In the genomic region with DNA sequence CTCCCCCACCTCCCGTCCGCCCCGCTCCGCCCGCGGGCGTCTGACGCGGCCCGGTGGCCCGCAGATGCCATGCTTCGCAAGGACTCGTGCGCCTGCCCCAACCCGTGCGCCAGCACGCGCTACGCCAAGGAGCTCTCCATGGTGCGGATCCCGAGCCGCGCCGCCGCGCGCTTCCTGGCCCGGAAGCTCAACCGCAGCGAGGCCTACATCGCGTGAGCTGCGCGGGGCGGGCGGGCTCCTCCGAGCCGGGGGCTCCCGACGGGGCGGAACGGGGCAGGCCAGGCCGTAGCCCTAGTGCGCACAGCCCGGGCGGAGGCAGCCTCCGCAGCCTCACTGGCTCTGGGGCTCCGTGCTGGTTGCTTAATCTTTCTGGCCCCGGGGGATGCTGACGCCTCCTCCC, we compare ENCODE assay signal across 9 cellular contexts. TPM values are rescaled to one million over a fixed set of nuclear protein-coding genes. Genes with fewer than 3 reads are reported as not detected.
DNase-seq lines count a peak whose midpoint lies in the region; ATAC-seq, FAIRE-seq and TF ChIP-seq lines count a peak whose summit lies in the region.
"Had no signal": no experiment of that assay in that cellular context is flagged by ENCODE, and none has a peak within 500 bp of the region (broad histone marks: within the 10 kb centered on the region; RNA-seq: fewer than 3 reads in every experiment).

No MANE protein-coding gene starts in this region.

- DNase-seq in CD4-positive, alpha-beta T cell = peak; percentile 23 to 64 (median 46)
- DNase-seq in T-helper 1 cell = peak in 3 of 5 donors; percentile 42 to 57 (median 57)
- no peak for DNase-seq in GM12878 (ENCODE audit: low read depth, low spot score)
- DNase-seq in keratinocyte (ENCODE audit: low read depth, low spot score) = no peak
- DNase-seq in stimulated activated CD8-positive, alpha-beta memory T cell treated with anti-CD3 and anti-CD28 coated beads, Interleukin-12 subunit alpha, Interleukin-12 subunit beta, amount 100 ng/mL, for 24 hours (ENCODE audit: extremely low read depth) = peak; percentile 20
- no peak for DNase-seq in NCI-H187 (lab: John Stamatoyannopoulos, UW)
- DNase-seq in occipital lobe (lab: John Stamatoyannopoulos, UW) = no peak

- ATAC-seq in CD4-positive, alpha-beta T cell (ENCODE audit: poor library complexity) = peak; percentile 95
- ATAC-seq in GM12878 = peak; percentile 50
- ATAC-seq in GM21825 (IDR thresholded peaks at IDR 0.05; ENCODE audit: unreplicated experiment) = no peak

- H3K27me3 ChIP-seq in CD4-positive, alpha-beta T cell (ENCODE audit: control insufficient read depth, insufficient read depth, low read length) = no peaks in the 10 kb centered on the region
- no peaks in the 10 kb centered on the region; a peak in 1 of 4 replicates for H3K27me3 ChIP-seq in GM12878 (replicated peaks in 1 of 2; ENCODE audit: control insufficient read depth in 2 of 2, insufficient read depth in 2 of 2, low read length in 1 of 2)
- peaks cover 4% of the 10 kb centered on the region for H3K27me3 ChIP-seq in keratinocyte (ENCODE audit: control insufficient read depth, extremely low read depth, insufficient read depth, low read length)

- 22% methylated on average over 32 of the region's 50 CpGs for WGBS in GM12878 (ENCODE audit: insufficient coverage, insufficient replicate concordance, low lambda C conversion rate, missing lambda C conversion rate)

- dilution Hi-C loops in keratinocyte (cut with MboI; ENCODE audit: extremely low pct_ligation_motif_present, low sequenced_read_pairs) = no loop called here

- TF ChIP-seq EP300 in GM12878 (IDR thresholded peaks at IDR 0.05; ENCODE audit: borderline replicate concordance in 1 of 2, control insufficient read depth in 1 of 2, low read depth in 2 of 2, low read length in 2 of 2) = no peak

- peaks cover 12% of the 10 kb centered on the region for H3K4me1 Mint-ChIP-seq in CD4-positive, alpha-beta T cell (ENCODE audit: low read depth)

- RAD21 ChIA-PET in GM12878 (lab: Charles Lee; ENCODE audit: unreplicated experiment) = no interaction called here

- POLR2A ChIA-PET in CD4-positive, alpha-beta T cell (lab: Charles Lee) = interaction anchor here (0.6 to 1.3 kb wide), 5 partner anchors 9 to 32 kb away, joined by 3 to 5 read pairs (median 4); partner anchors contain the start of genes ABCB8, FASTK and SLC4A2
- POLR2A ChIA-PET in GM12878 (lab: Charles Lee) = no interaction called here

- H3K79me2 ChIP-seq in GM12878 (ENCODE audit: control insufficient read depth, insufficient read depth, low read length) (no peaks in the 10 kb centered on the region), keratinocyte (ENCODE audit: control insufficient read depth, insufficient read depth, low read length) (no peaks in the 10 kb centered on the region)

- H3K9me1 ChIP-seq in keratinocyte (ENCODE audit: control insufficient read depth, extremely low read depth, insufficient read depth, low read length) = no peaks in the 10 kb centered on the region

- intact Hi-C loops in CD4-positive, alpha-beta T cell (cut with DNase I, micrococcal nuclease) = loop anchor here in 1 of 2 experiments (10.0 kb wide), 1 partner anchor 1336 kb away; a partner anchor contains a TSS
- intact Hi-C loops in GM12878 (cut with micrococcal nuclease; ENCODE audit: unreplicated experiment) = no loop called here

- H3K4me1 ChIP-seq in GM12878 (ENCODE audit: control insufficient read depth, insufficient read depth, low read length) = no peaks in the 10 kb centered on the region
- peaks cover 3% of the 10 kb centered on the region for H3K4me1 ChIP-seq in keratinocyte (ENCODE audit: control insufficient read depth, extremely low read depth, insufficient read depth, low read length)

- in situ Hi-C loops in GM12878 (cut with MboI) = no loop called here

- no peaks in the 10 kb centered on the region for H3K36me3 Mint-ChIP-seq in CD4-positive, alpha-beta T cell (ENCODE audit: low read depth)
- H3K36me3 Mint-ChIP-seq: activated naive CD4-positive, alpha-beta T cell treated with anti-CD3 and anti-CD28 coated beads, Interleukin-2, amount 50 U/mL, for 24 hours had no signal

- no peak overlapping the region for H3K9ac ChIP-seq in GM12878 (ENCODE audit: control insufficient read depth, insufficient read depth, low read length)
- no peak overlapping the region for H3K9ac ChIP-seq in keratinocyte (ENCODE audit: control insufficient read depth, extremely low read depth, insufficient read depth, low read length)

- BruUV-seq in GM12878 (replicated peaks; lab: Mats Ljungman, UMichigan) = no TSS peak

- CTCF ChIA-PET in CD4-positive, alpha-beta T cell (lab: Charles Lee) = interaction anchor here (0.6 to 1.6 kb wide), 4 partner anchors 19 to 44 kb away, joined by 3 to 4 read pairs (median 4); partner anchors contain the start of gene ABCB8
- CTCF ChIA-PET in GM12878 (lab: Yijun Ruan, JAX) = no interaction called here

- H3K27ac Mint-ChIP-seq in CD4-positive, alpha-beta T cell = no peak overlapping the region
- H3K27ac Mint-ChIP-seq: activated naive CD4-positive, alpha-beta T cell treated with anti-CD3 and anti-CD28 coated beads, Interleukin-2, amount 50 U/mL, for 24 hours had no signal

- TF ChIP-seq RAD21 in GM12878 (IDR thresholded peaks at IDR 0.05; ENCODE audit: insufficient read depth, low read depth, low read length) = no peak

- no peak for TF ChIP-seq POLR2A in GM12878 (IDR thresholded peaks at IDR 0.05; ENCODE audit: low read depth, low read length)

- H3K9me3 Mint-ChIP-seq in CD4-positive, alpha-beta T cell = no peaks in the 10 kb centered on the region
- H3K9me3 Mint-ChIP-seq: activated naive CD4-positive, alpha-beta T cell treated with anti-CD3 and anti-CD28 coated beads, Interleukin-2, amount 50 U/mL, for 24 hours had no signal

- no peak overlapping the region for H2AFZ ChIP-seq in GM12878 (ENCODE audit: control insufficient read depth, low read depth, low read length)
- no peak overlapping the region for H2AFZ ChIP-seq in keratinocyte (ENCODE audit: control insufficient read depth, low read length)

- FAIRE-seq in GM12878 (lab: Jason Lieb, UNC) (no peak), keratinocyte (lab: Jason Lieb, UNC) (no peak)

- H4K20me1 ChIP-seq in GM12878 (ENCODE audit: control insufficient read depth, insufficient read depth) (no peaks in the 10 kb centered on the region), keratinocyte (ENCODE audit: control insufficient read depth, extremely low read depth, insufficient read depth, low read length) (no peaks in the 10 kb centered on the region)

- TF ChIP-seq CTCF in CD4-positive, alpha-beta T cell (IDR thresholded peaks at IDR 0.05) = no peak
- TF ChIP-seq CTCF in GM12878 (IDR thresholded peaks at IDR 0.05 in 2 of 3, conservative IDR thresholded peaks at IDR 0.05 in 1 of 3; ENCODE audit: control insufficient read depth in 2 of 3, extremely low read depth in 1 of 3, insufficient read depth in 1 of 3, low read depth in 3 of 3, low read length in 3 of 3) (no peak), keratinocyte (optimal IDR thresholded peaks at IDR 0.05 in 1 of 3, IDR thresholded peaks at IDR 0.05 in 1 of 3, conservative IDR thresholded peaks at IDR 0.05 in 1 of 3; ENCODE audit: extremely low read depth in 1 of 3, insufficient read depth in 2 of 3, low read length in 3 of 3) (no peak)

- no peaks in the 10 kb centered on the region for H3K27me3 Mint-ChIP-seq in CD4-positive, alpha-beta T cell
- H3K27me3 Mint-ChIP-seq: activated naive CD4-positive, alpha-beta T cell treated with anti-CD3 and anti-CD28 coated beads, Interleukin-2, amount 50 U/mL, for 24 hours had no signal

- H3K36me3 ChIP-seq in GM12878 (ENCODE audit: control insufficient read depth in 2 of 2, insufficient read depth in 2 of 2, low read length in 1 of 2) = no peaks in the 10 kb centered on the region
- peaks cover 3 to 7% of the 10 kb centered on the region in 2 experiments for H3K36me3 ChIP-seq in keratinocyte (ENCODE audit: control insufficient read depth in 2 of 2, extremely low read depth in 1 of 2, insufficient read depth in 2 of 2, low read length in 2 of 2)

- SMC1A ChIA-PET in GM12878 (lab: Charles Lee; ENCODE audit: uncharacterized antibody, unreplicated experiment) = no interaction called here

- H3K27ac ChIP-seq in CD4-positive, alpha-beta T cell (ENCODE audit: low read depth, low read length) = no peak overlapping the region
- H3K27ac ChIP-seq in GM12878 (ENCODE audit: control insufficient read depth, insufficient read depth) = no peak overlapping the region
- H3K27ac ChIP-seq in keratinocyte (ENCODE audit: control insufficient read depth, insufficient read depth, low read length) = no peak overlapping the region

- no peaks in the 10 kb centered on the region for H3K9me3 ChIP-seq in CD4-positive, alpha-beta T cell (ENCODE audit: control insufficient read depth, low read length)
- H3K9me3 ChIP-seq in GM12878 (replicated peaks; ENCODE audit: control insufficient read depth, insufficient read depth, low read length) = no peaks in the 10 kb centered on the region
- H3K9me3 ChIP-seq in keratinocyte (ENCODE audit: control insufficient read depth, low read depth, low read length) = no peaks in the 10 kb centered on the region

- H3K4me3 ChIP-seq in GM12878 (no peak overlapping the region), keratinocyte (ENCODE audit: control insufficient read depth in 2 of 3, extremely low read depth in 1 of 3, insufficient read depth in 2 of 3, low read depth in 1 of 3, low read length in 3 of 3) (peak overlapping the region in 1 of 3 experiments; percentile 27)

- no peak overlapping the region for H3K4me2 ChIP-seq in GM12878 (ENCODE audit: control insufficient read depth, insufficient read depth)
- H3K4me2 ChIP-seq in keratinocyte (ENCODE audit: control insufficient read depth, extremely low read depth, insufficient read depth, low read depth, low read length) = peak overlapping the region; percentile 16

- no peak overlapping the region for H3K4me3 Mint-ChIP-seq in CD4-positive, alpha-beta T cell
- H3K4me3 Mint-ChIP-seq: activated naive CD4-positive, alpha-beta T cell treated with anti-CD3 and anti-CD28 coated beads, Interleukin-2, amount 50 U/mL, for 24 hours had no signal

RNA-seq across cellular contexts. Expression of gene ASIC3, which starts 2.8 kb away (rescaled TPM):
- 10 to 100 TPM; 13.8 to 15.2 TPM for total RNA-seq in CD4-positive, alpha-beta T cell
- total RNA-seq in GM12878 (2013; cell fraction: nucleolus; rRNA removed) = 2.0 and 2.2 TPM in 2 replicates
- 0.16 TPM in 1 of 2 replicates, not detected in the other for total RNA-seq in GM12878 (2014; rRNA removed)
- 0.51 TPM in 1 of 2 replicates, not detected in the other for total RNA-seq in GM12878 (2014; rRNA removed; fragmentation: Illumina TruSeq; extraction: Trizol)
- total RNA-seq in GM12878 (2021) = 1.0 and 1.5 TPM in 2 replicates
- polyA plus RNA-seq in GM12878 (2011; ENCODE audit: low read depth) = 0.13 TPM
- polyA plus RNA-seq in GM12878 (2011; rRNA removed) = 0.07 and 0.09 TPM in 2 replicates
- 0.09 and 0.15 TPM in 2 replicates for polyA plus RNA-seq in GM12878 (2011; cell fraction: cytosol; rRNA removed)
- 1.3 and 1.9 TPM in 2 replicates for polyA plus RNA-seq in GM12878 (2011; cell fraction: nucleus; rRNA removed)
- 1.6 and 1.8 TPM in 2 replicates for polyA plus RNA-seq in GM12878 (2012)
- 0.47 TPM in 1 of 2 replicates, not detected in the other for polyA plus RNA-seq in GM12878 (2014; fragmentation: Illumina TruSeq; extraction: Trizol)
- polyA plus RNA-seq in GM12878 (2014; fragmentation: Nextera tagmentation; extraction: Ambion mirVana) = not detected
- polyA plus RNA-seq in GM12878 (2014; rRNA removed) = 0.55 and 1.4 TPM in 2 replicates
- under 1 TPM; 0.24 to 0.40 TPM for polyA plus RNA-seq in GM12878 (2016; fragmentation: Nextera tagmentation; extraction: Ambion mirVana)
- polyA minus RNA-seq in GM12878 (2011; rRNA and poly(A)+ RNA removed) = not detected in 2 replicates
- polyA minus RNA-seq in GM12878 (2011; cell fraction: cytosol; rRNA and poly(A)+ RNA removed) = not detected in 2 replicates
- 0.24 and 0.48 TPM in 2 replicates for polyA minus RNA-seq in GM12878 (2011; cell fraction: nucleus; rRNA and poly(A)+ RNA removed)
- polyA plus RNA-seq in keratinocyte = 0.24 to 0.97 TPM (median 0.35 TPM) in 3 replicates
- 0.69 TPM for polyA plus RNA-seq in keratinocyte (2011; ENCODE audit: low read depth)
- 0.29 and 0.60 TPM in 2 replicates for polyA plus RNA-seq in keratinocyte (2011; cell fraction: cytosol; rRNA removed)
- polyA plus RNA-seq in keratinocyte (2011; cell fraction: nucleus; rRNA removed) = 6.0 and 9.8 TPM in 2 replicates
- polyA plus RNA-seq in keratinocyte (2012; ENCODE audit: low replicate concordance) = 0.92 and 4.3 TPM in 2 replicates
- polyA minus RNA-seq in keratinocyte = 0.79 to 1.2 TPM in 2 of 3 replicates, not detected in the other
- not detected for polyA minus RNA-seq in keratinocyte (2011; cell fraction: cytosol; rRNA and poly(A)+ RNA removed)
- 2.3 and 4.3 TPM in 2 replicates for polyA minus RNA-seq in keratinocyte (2011; cell fraction: nucleus; rRNA and poly(A)+ RNA removed)
- total RNA-seq in occipital lobe = 0.62 TPM

RNA-seq across cellular contexts. Expression of gene CDK5, which starts 6.6 kb away (rescaled TPM):
- total RNA-seq in CD4-positive, alpha-beta T cell = 1 to 10 TPM; 3.1 to 3.5 TPM
- total RNA-seq in GM12878 (2013; cell fraction: nucleolus; rRNA removed) = 7.9 and 9.3 TPM in 2 replicates
- total RNA-seq in GM12878 (2014; rRNA removed) = 25.9 and 30.3 TPM in 2 replicates
- 18.2 and 19.4 TPM in 2 replicates for total RNA-seq in GM12878 (2014; rRNA removed; fragmentation: Illumina TruSeq; extraction: Trizol)
- total RNA-seq in GM12878 (2021) = 19.1 and 19.7 TPM in 2 replicates
- 6.6 TPM for polyA plus RNA-seq in GM12878 (2011; ENCODE audit: low read depth)
- polyA plus RNA-seq in GM12878 (2011; rRNA removed) = 20.2 and 24.5 TPM in 2 replicates
- 39.7 and 49.3 TPM in 2 replicates for polyA plus RNA-seq in GM12878 (2011; cell fraction: cytosol; rRNA removed)
- 31.1 TPM in 2 replicates for polyA plus RNA-seq in GM12878 (2011; cell fraction: nucleus; rRNA removed)
- polyA plus RNA-seq in GM12878 (2012) = 11.1 and 12.6 TPM in 2 replicates
- 13.9 and 19.4 TPM in 2 replicates for polyA plus RNA-seq in GM12878 (2014; fragmentation: Illumina TruSeq; extraction: Trizol)
- polyA plus RNA-seq in GM12878 (2014; fragmentation: Nextera tagmentation; extraction: Ambion mirVana) = 1 to 10 TPM; 1.5 to 8.1 TPM
- 23.5 and 27.6 TPM in 2 replicates for polyA plus RNA-seq in GM12878 (2014; rRNA removed)
- 10 to 100 TPM; 33.1 to 33.4 TPM for polyA plus RNA-seq in GM12878 (2016; fragmentation: Nextera tagmentation; extraction: Ambion mirVana)
- polyA minus RNA-seq in GM12878 (2011; rRNA and poly(A)+ RNA removed) = 24.7 and 28.3 TPM in 2 replicates
- 7.6 and 12.2 TPM in 2 replicates for polyA minus RNA-seq in GM12878 (2011; cell fraction: cytosol; rRNA and poly(A)+ RNA removed)
- polyA minus RNA-seq in GM12878 (2011; cell fraction: nucleus; rRNA and poly(A)+ RNA removed) = 13.7 and 18.2 TPM in 2 replicates
- polyA plus RNA-seq in keratinocyte = 19.3 to 26.3 TPM (median 22.8 TPM) in 3 replicates
- polyA plus RNA-seq in keratinocyte (2011; ENCODE audit: low read depth) = 3.8 TPM
- polyA plus RNA-seq in keratinocyte (2011; cell fraction: cytosol; rRNA removed) = 20.2 and 28.1 TPM in 2 replicates
- polyA plus RNA-seq in keratinocyte (2011; cell fraction: nucleus; rRNA removed) = 13.9 and 16.9 TPM in 2 replicates
- 11.2 and 16.9 TPM in 2 replicates for polyA plus RNA-seq in keratinocyte (2012; ENCODE audit: low replicate concordance)
- polyA minus RNA-seq in keratinocyte = 16.2 to 31.8 TPM (median 29.6 TPM) in 3 replicates
- polyA minus RNA-seq in keratinocyte (2011; cell fraction: cytosol; rRNA and poly(A)+ RNA removed) = 15.9 TPM
- polyA minus RNA-seq in keratinocyte (2011; cell fraction: nucleus; rRNA and poly(A)+ RNA removed) = 6.0 and 14.3 TPM in 2 replicates
- total RNA-seq in occipital lobe = 37.3 TPM

RNA-seq across cellular contexts. Expression of gene SLC4A2, which starts 8.3 kb away (rescaled TPM):
- total RNA-seq in CD4-positive, alpha-beta T cell = 10 to 100 TPM; 27.1 to 31.4 TPM
- total RNA-seq in GM12878 (2013; cell fraction: nucleolus; rRNA removed) = 37.3 and 42.1 TPM in 2 replicates
- total RNA-seq in GM12878 (2014; rRNA removed) (50.7 and 51.0 TPM in 2 replicates), GM12878 (2014; rRNA removed; fragmentation: Illumina TruSeq; extraction: Trizol) (15.6 and 17.4 TPM in 2 replicates), GM12878 (2021) (69.1 and 78.6 TPM in 2 replicates), occipital lobe (13.7 TPM)
- 14.2 TPM for polyA plus RNA-seq in GM12878 (2011; ENCODE audit: low read depth)
- polyA plus RNA-seq in GM12878 (2011; rRNA removed) (10.8 and 25.8 TPM in 2 replicates), GM12878 (2014; fragmentation: Illumina TruSeq; extraction: Trizol) (2.9 and 21.9 TPM in 2 replicates), GM12878 (2014; fragmentation: Nextera tagmentation; extraction: Ambion mirVana) (10 to 100 TPM in 1 of 2 experiments, 1 to 10 TPM in 1; 2.7 to 12.1 TPM), GM12878 (2014; rRNA removed) (63.8 and 68.7 TPM in 2 replicates), GM12878 (2016; fragmentation: Nextera tagmentation; extraction: Ambion mirVana) (10 to 100 TPM; 34.4 to 38.9 TPM), keratinocyte (33.8 to 49.5 TPM (median 45.7 TPM) in 3 replicates)
- polyA plus RNA-seq in GM12878 (2011; cell fraction: cytosol; rRNA removed) = 32.2 and 35.6 TPM in 2 replicates
- polyA plus RNA-seq in GM12878 (2011; cell fraction: nucleus; rRNA removed) = 168 and 199 TPM in 2 replicates
- 46.6 and 51.1 TPM in 2 replicates for polyA plus RNA-seq in GM12878 (2012)
- polyA minus RNA-seq in GM12878 (2011; rRNA and poly(A)+ RNA removed) = 10.8 and 27.9 TPM in 2 replicates
- 10.4 and 11.4 TPM in 2 replicates for polyA minus RNA-seq in GM12878 (2011; cell fraction: cytosol; rRNA and poly(A)+ RNA removed)
- polyA minus RNA-seq in GM12878 (2011; cell fraction: nucleus; rRNA and poly(A)+ RNA removed) = 46.8 and 68.3 TPM in 2 replicates
- polyA plus RNA-seq in keratinocyte (2011; ENCODE audit: low read depth) = 6.7 TPM
- polyA plus RNA-seq in keratinocyte (2011; cell fraction: cytosol; rRNA removed) = 15.6 and 34.0 TPM in 2 replicates
- 105 and 130 TPM in 2 replicates for polyA plus RNA-seq in keratinocyte (2011; cell fraction: nucleus; rRNA removed)
- 37.6 and 80.4 TPM in 2 replicates for polyA plus RNA-seq in keratinocyte (2012; ENCODE audit: low replicate concordance)
- 32.3 to 150 TPM (median 64.9 TPM) in 3 replicates for polyA minus RNA-seq in keratinocyte
- 40.5 TPM for polyA minus RNA-seq in keratinocyte (2011; cell fraction: cytosol; rRNA and poly(A)+ RNA removed)
- polyA minus RNA-seq in keratinocyte (2011; cell fraction: nucleus; rRNA and poly(A)+ RNA removed) = 56.5 and 72.0 TPM in 2 replicates

RNA-seq across cellular contexts. Expression of gene ABCB8, which starts 22.9 kb away (rescaled TPM):
- 10 to 100 TPM; 57.0 to 62.2 TPM for total RNA-seq in CD4-positive, alpha-beta T cell
- total RNA-seq in GM12878 (2013; cell fraction: nucleolus; rRNA removed) = 46.2 and 58.1 TPM in 2 replicates
- 26.3 and 27.4 TPM in 2 replicates for total RNA-seq in GM12878 (2014; rRNA removed)
- 9.1 and 10.8 TPM in 2 replicates for total RNA-seq in GM12878 (2014; rRNA removed; fragmentation: Illumina TruSeq; extraction: Trizol)
- total RNA-seq in GM12878 (2021) = 30.6 and 34.7 TPM in 2 replicates
- polyA plus RNA-seq in GM12878 (2011; ENCODE audit: low read depth) = 5.0 TPM
- polyA plus RNA-seq in GM12878 (2011; rRNA removed) = 3.8 and 9.6 TPM in 2 replicates
- polyA plus RNA-seq in GM12878 (2011; cell fraction: cytosol; rRNA removed) = 16.5 and 21.4 TPM in 2 replicates
- polyA plus RNA-seq in GM12878 (2011; cell fraction: nucleus; rRNA removed) = 60.0 and 60.7 TPM in 2 replicates
- 13.0 and 13.2 TPM in 2 replicates for polyA plus RNA-seq in GM12878 (2012)
- polyA plus RNA-seq in GM12878 (2014; fragmentation: Illumina TruSeq; extraction: Trizol) = 4.7 and 11.5 TPM in 2 replicates
- polyA plus RNA-seq in GM12878 (2014; fragmentation: Nextera tagmentation; extraction: Ambion mirVana) = 1 to 10 TPM in 1 of 2 experiments, under 1 TPM in 1; 0.77 to 1.2 TPM
- 24.7 and 27.3 TPM in 2 replicates for polyA plus RNA-seq in GM12878 (2014; rRNA removed)
- polyA plus RNA-seq in GM12878 (2016; fragmentation: Nextera tagmentation; extraction: Ambion mirVana) = 10 to 100 TPM; 30.5 to 34.8 TPM
- 15.9 and 30.2 TPM in 2 replicates for polyA minus RNA-seq in GM12878 (2011; rRNA and poly(A)+ RNA removed)
- polyA minus RNA-seq in GM12878 (2011; cell fraction: cytosol; rRNA and poly(A)+ RNA removed) = 14.3 and 15.0 TPM in 2 replicates
- polyA minus RNA-seq in GM12878 (2011; cell fraction: nucleus; rRNA and poly(A)+ RNA removed) = 16.9 and 33.6 TPM in 2 replicates
- 15.5 to 25.2 TPM (median 24.6 TPM) in 3 replicates for polyA plus RNA-seq in keratinocyte
- 10.5 TPM for polyA plus RNA-seq in keratinocyte (2011; ENCODE audit: low read depth)
- polyA plus RNA-seq in keratinocyte (2011; cell fraction: cytosol; rRNA removed) = 8.6 and 14.7 TPM in 2 replicates
- 63.6 and 85.0 TPM in 2 replicates for polyA plus RNA-seq in keratinocyte (2011; cell fraction: nucleus; rRNA removed)
- polyA plus RNA-seq in keratinocyte (2012; ENCODE audit: low replicate concordance) = 15.1 and 33.6 TPM in 2 replicates
- polyA minus RNA-seq in keratinocyte = 32.7 to 66.4 TPM (median 43.0 TPM) in 3 replicates
- polyA minus RNA-seq in keratinocyte (2011; cell fraction: cytosol; rRNA and poly(A)+ RNA removed) = 34.1 TPM
- polyA minus RNA-seq in keratinocyte (2011; cell fraction: nucleus; rRNA and poly(A)+ RNA removed) = 80.3 and 82.8 TPM in 2 replicates
- 24.3 TPM for total RNA-seq in occipital lobe

RNA-seq across cellular contexts. Expression of gene ATG9B, which starts 26.8 kb away (rescaled TPM):
- total RNA-seq in CD4-positive, alpha-beta T cell = 10 to 100 TPM; 16.8 to 17.1 TPM
- 0.22 and 0.67 TPM in 2 replicates for total RNA-seq in GM12878 (2013; cell fraction: nucleolus; rRNA removed)
- total RNA-seq in GM12878 (2014; rRNA removed) (0.05 TPM in 1 of 2 replicates, not detected in the other), GM12878 (2014; rRNA removed; fragmentation: Illumina TruSeq; extraction: Trizol) (0.09 TPM in 1 of 2 replicates, not detected in the other), GM12878 (2021) (0.36 and 0.48 TPM in 2 replicates), occipital lobe (1.9 TPM)
- 0.17 TPM for polyA plus RNA-seq in GM12878 (2011; ENCODE audit: low read depth)
- polyA plus RNA-seq in GM12878 (2011; rRNA removed) (0.01 and 0.13 TPM in 2 replicates), GM12878 (2014; fragmentation: Illumina TruSeq; extraction: Trizol) (0.12 TPM in 1 of 2 replicates, not detected in the other), GM12878 (2014; fragmentation: Nextera tagmentation; extraction: Ambion mirVana) (under 1 TPM in 1 of 2 experiments, not detected in 1; 0.04 TPM), GM12878 (2014; rRNA removed) (0.13 and 0.62 TPM in 2 replicates), GM12878 (2016; fragmentation: Nextera tagmentation; extraction: Ambion mirVana) (under 1 TPM; 0.24 to 0.83 TPM), keratinocyte (0.12 to 0.21 TPM (median 0.19 TPM) in 3 replicates)
- polyA plus RNA-seq in GM12878 (2011; cell fraction: cytosol; rRNA removed) = 0.07 and 0.17 TPM in 2 replicates
- 0.63 and 1.2 TPM in 2 replicates for polyA plus RNA-seq in GM12878 (2011; cell fraction: nucleus; rRNA removed)
- polyA plus RNA-seq in GM12878 (2012) = 0.64 and 0.83 TPM in 2 replicates
- 0.10 TPM in 1 of 2 replicates, not detected in the other for polyA minus RNA-seq in GM12878 (2011; rRNA and poly(A)+ RNA removed)
- not detected in 2 replicates for polyA minus RNA-seq in GM12878 (2011; cell fraction: cytosol; rRNA and poly(A)+ RNA removed)
- polyA minus RNA-seq in GM12878 (2011; cell fraction: nucleus; rRNA and poly(A)+ RNA removed) = 0.12 TPM in 1 of 2 replicates, not detected in the other
- polyA plus RNA-seq in keratinocyte (2011; ENCODE audit: low read depth) = 3.7 TPM
- polyA plus RNA-seq in keratinocyte (2011; cell fraction: cytosol; rRNA removed) = not detected in 2 replicates
- 3.6 TPM in 2 replicates for polyA plus RNA-seq in keratinocyte (2011; cell fraction: nucleus; rRNA removed)
- polyA plus RNA-seq in keratinocyte (2012; ENCODE audit: low replicate concordance) = 0.31 and 7.2 TPM in 2 replicates
- 0.07 to 0.33 TPM (median 0.16 TPM) in 3 replicates for polyA minus RNA-seq in keratinocyte
- polyA minus RNA-seq in keratinocyte (2011; cell fraction: cytosol; rRNA and poly(A)+ RNA removed) = not detected
- polyA minus RNA-seq in keratinocyte (2011; cell fraction: nucleus; rRNA and poly(A)+ RNA removed) = 0.39 and 1.5 TPM in 2 replicates

Comparison
In these comparisons a context has a peak if more than half of its experiments do, and no peak if none do; other contexts are left out.
1. DNase-seq: peak in CD4-positive, alpha-beta T cell (10 of 10), T-helper 1 cell (3 of 5) and stimulated activated CD8-positive, alpha-beta memory T cell treated with anti-CD3 and anti-CD28 coated beads, Interleukin-12 subunit alpha, Interleukin-12 subunit beta, amount 100 ng/mL, for 24 hours (single experiment); none in GM12878 (single experiment), keratinocyte (single experiment), NCI-H187 (0 of 2) and occipital lobe (single experiment).